In the genomic region with DNA sequence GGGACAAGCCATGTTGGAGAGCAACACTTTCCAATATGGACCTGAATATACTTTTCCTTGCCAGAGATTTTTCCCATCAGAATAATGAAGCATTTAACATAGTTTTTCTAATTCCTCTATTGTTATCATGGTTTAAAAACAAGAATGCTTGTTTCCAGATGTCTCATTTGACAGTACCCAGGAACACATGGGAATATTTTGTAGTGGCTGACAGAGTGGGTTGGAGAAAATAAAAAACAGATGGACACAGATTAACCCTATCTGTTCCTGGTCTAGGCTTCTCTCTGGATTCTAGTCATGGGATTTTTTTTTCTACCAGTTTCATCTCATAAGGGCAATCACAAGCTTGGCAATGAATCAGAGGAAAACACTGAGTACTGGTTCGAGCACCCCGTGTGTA, we compare ENCODE assay signal across 22 cellular contexts.
DNase-seq lines count a peak whose midpoint lies in the region; FAIRE-seq and TF ChIP-seq lines count a peak whose summit lies in the region.
"Had no signal": no experiment of that assay in that cellular context is flagged by ENCODE, and none has a peak within 500 bp of the region (broad histone marks: within the 10 kb centered on the region; RNA-seq: fewer than 3 reads in every experiment).

No MANE protein-coding gene starts in this region.

- H3K4me3 ChIP-seq in fibroblast of the aortic adventitia (ENCODE audit: low read depth, low read length): no peak overlapping the region
- H3K4me3 ChIP-seq: GM23338, K562 had no signal

- TF ChIP-seq CTCF in AG09319 (IDR thresholded peaks at IDR 0.05; ENCODE audit: low read depth, low read length): no peak
- no peak for TF ChIP-seq CTCF in fibroblast of the aortic adventitia (IDR thresholded peaks at IDR 0.05; ENCODE audit: insufficient read depth, low read length)

- FAIRE-seq in endometrium (lab: Jason Lieb, UNC): peak; percentile 76
- FAIRE-seq: GM12891, H54, HTR-8/SVneo, K562 had no signal

- peak; percentile 5 for DNase-seq in AG09319 (ENCODE audit: extremely low read depth, low read depth)
- DNase-seq in RPMI7951 (ENCODE audit: low read depth): peak; percentile 35
- peak; percentile 25 for DNase-seq in fibroblast of the aortic adventitia (ENCODE audit: low read depth)
- no peak for DNase-seq in NCI-H1436 treated with DMSO at 0.1 percent for 48 hours (lab: John Stamatoyannopoulos, UW)
- DNase-seq in NCI-H1930 (lab: John Stamatoyannopoulos, UW): no peak
- DNase-seq in cortex of kidney (lab: John Stamatoyannopoulos, UW): no peak
- DNase-seq in NCI-H345 treated with DMSO at 0.1 percent for 48 hours (lab: John Stamatoyannopoulos, UW; ENCODE audit: unreplicated experiment): no peak
- DNase-seq: 8988T; AML-193; Calu3; CD4-positive, alpha-beta T cell; DMS79 treated with DMSO at 0.1 percent for 48 hours; EL; HCEC 1CT; HFFc6; IMR-90 had no signal

Comparison
In these comparisons a context has a peak if more than half of its experiments do, and no peak if none do; other contexts are left out.
1. DNase-seq: peak in AG09319 (single experiment), RPMI7951 (single experiment) and fibroblast of the aortic adventitia (single experiment); none in NCI-H1436 treated with DMSO at 0.1 percent for 48 hours (single experiment), NCI-H1930 (0 of 2), cortex of kidney (single experiment) and NCI-H345 treated with DMSO at 0.1 percent for 48 hours (single experiment).